In the genomic region with DNA sequence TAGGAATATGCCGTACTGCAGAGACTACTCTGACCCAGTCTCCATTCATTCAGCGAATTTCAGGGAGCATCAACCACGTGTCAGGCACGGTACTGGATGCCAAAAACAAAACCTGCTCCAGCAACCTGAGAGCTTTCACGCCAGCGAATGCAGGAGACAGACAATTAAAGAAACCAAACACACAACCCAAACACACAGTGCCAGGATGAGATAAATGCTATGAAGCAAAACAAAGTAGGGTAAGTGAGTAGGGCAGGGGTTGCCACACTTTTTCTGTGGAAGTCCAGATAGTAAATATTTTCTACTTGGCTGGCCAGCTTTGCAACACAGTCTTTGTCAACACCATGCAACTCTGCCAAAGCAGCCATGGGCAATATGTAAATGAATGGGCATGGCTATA, we compare ENCODE assay signal across 33 cellular contexts. TPM values are rescaled to one million over a fixed set of nuclear protein-coding genes. Genes with fewer than 3 reads are reported as not detected.
DNase-seq lines count a peak whose midpoint lies in the region; ATAC-seq and TF ChIP-seq lines count a peak whose summit lies in the region.
"Had no signal": no experiment of that assay in that cellular context is flagged by ENCODE, and none has a peak within 500 bp of the region (broad histone marks: within the 10 kb centered on the region; RNA-seq: fewer than 3 reads in every experiment).

No MANE protein-coding gene starts in this region.

- H3K27ac Mint-ChIP-seq in MCF 10A (ENCODE audit: low read depth, unreplicated experiment) (no peak overlapping the region), mesothelial cell of epicardium (no peak overlapping the region)
- H3K27ac Mint-ChIP-seq: activated CD4-positive, alpha-beta memory T cell treated with anti-CD3 and anti-CD28 coated beads, Interleukin-2, amount 10 ng/mL, durations not matched to agents 7 days and 5 days; activated naive CD4-positive, alpha-beta T cell treated with anti-CD3 and anti-CD28 coated beads, Interleukin-2, amount 10 ng/mL, durations not matched to agents 7 days and 5 days; activated T-helper 1 cell treated with anti-CD3 and anti-CD28 coated beads, Interleukin-12 subunit alpha, Interleukin-12 subunit beta, Interleukin-2, Interleukin-4 antibody, amounts not matched to agents 30 ng/mL and 10 ng/mL and 1 ng/mL, durations not matched to agents 14 hours and 24 hours and 36 hours; CD8-positive, alpha-beta memory T cell; immature natural killer cell; neural progenitor cell; stimulated activated naive CD8-positive, alpha-beta T cell treated with anti-CD3 and anti-CD28 coated beads, Interleukin-15, Interleukin-2, amounts not matched to agents 100 ng/mL and 50 ng/mL, for 24 hours had no signal

- H3K36me3 ChIP-seq in subcutaneous abdominal adipose tissue (ENCODE audit: control insufficient read depth in 5 of 5, insufficient read depth in 5 of 5, low read length in 5 of 5) = peaks cover 4 to 49% (median 37%) of the 10 kb centered on the region in 5 donors
- H3K36me3 ChIP-seq: BE2C, neural progenitor cell had no signal

- H3K9me3 ChIP-seq in subcutaneous abdominal adipose tissue (ENCODE audit: control insufficient read depth in 5 of 5, low read length in 5 of 5) = no peaks in the 10 kb centered on the region
- H3K9me3 ChIP-seq: BE2C, pancreas, Peyer's patch, spleen, tibial nerve had no signal

- intact Hi-C loops in MCF 10A (cut with micrococcal nuclease) = no loop called here

- peaks cover 2 to 69% (median 44%) of the 10 kb centered on the region in 5 donors for H3K4me1 ChIP-seq in subcutaneous abdominal adipose tissue (ENCODE audit: control insufficient read depth in 5 of 5, insufficient read depth in 5 of 5, low read length in 5 of 5)
- H3K4me1 ChIP-seq: BE2C, neural progenitor cell had no signal

- H3K27me3 Mint-ChIP-seq in MCF 10A (ENCODE audit: insufficient read depth, unreplicated experiment) (no peaks in the 10 kb centered on the region), mesothelial cell of epicardium (ENCODE audit: low read depth) (no peaks in the 10 kb centered on the region)
- H3K27me3 Mint-ChIP-seq: activated CD4-positive, alpha-beta memory T cell treated with anti-CD3 and anti-CD28 coated beads, Interleukin-2, amount 10 ng/mL, durations not matched to agents 7 days and 5 days; activated naive CD4-positive, alpha-beta T cell treated with anti-CD3 and anti-CD28 coated beads, Interleukin-2, amount 10 ng/mL, durations not matched to agents 7 days and 5 days; stimulated activated naive CD8-positive, alpha-beta T cell treated with anti-CD3 and anti-CD28 coated beads, Interleukin-15, Interleukin-2, amounts not matched to agents 100 ng/mL and 50 ng/mL, for 24 hours had no signal

- H3K36me3 Mint-ChIP-seq in MCF 10A (ENCODE audit: insufficient read depth, unreplicated experiment) (peaks cover 12% of the 10 kb centered on the region), mesothelial cell of epicardium (no peaks in the 10 kb centered on the region)
- H3K36me3 Mint-ChIP-seq: activated naive CD4-positive, alpha-beta T cell treated with anti-CD3 and anti-CD28 coated beads, Interleukin-2, amount 10 ng/mL, durations not matched to agents 7 days and 5 days; CD8-positive, alpha-beta memory T cell had no signal

- no peaks in the 10 kb centered on the region for H3K27me3 ChIP-seq in subcutaneous abdominal adipose tissue (ENCODE audit: control insufficient read depth in 5 of 5, insufficient read depth in 4 of 5, low read length in 5 of 5)
- H3K27me3 ChIP-seq: BE2C, neural progenitor cell, pancreas, Peyer's patch, tibial nerve had no signal

- H3K9me3 Mint-ChIP-seq in MCF 10A (ENCODE audit: unreplicated experiment) (no peaks in the 10 kb centered on the region), mesothelial cell of epicardium (peaks cover 3% of the 10 kb centered on the region)
- H3K9me3 Mint-ChIP-seq: brain had no signal

- CTCF ChIA-PET in MCF 10A (lab: Yijun Ruan, JAX) = interaction anchor here (1.1 to 1.7 kb wide), 3 partner anchors 23 to 562 kb away, joined by 3 to 6 read pairs (median 4); no protein-coding TSS in a partner anchor

- H3K4me1 Mint-ChIP-seq in MCF 10A (ENCODE audit: insufficient read depth, unreplicated experiment) (peaks cover 31% of the 10 kb centered on the region), mesothelial cell of epicardium (no peaks in the 10 kb centered on the region)
- H3K4me1 Mint-ChIP-seq: activated CD4-positive, alpha-beta memory T cell treated with anti-CD3 and anti-CD28 coated beads, Interleukin-2, amount 10 ng/mL, durations not matched to agents 7 days and 5 days; activated naive CD4-positive, alpha-beta T cell treated with anti-CD3 and anti-CD28 coated beads, Interleukin-2, amount 10 ng/mL, durations not matched to agents 7 days and 5 days; brain; neural progenitor cell had no signal

- ATAC-seq in HG03457 (IDR thresholded peaks at IDR 0.05; ENCODE audit: unreplicated experiment) = no peak
- ATAC-seq: GM12878, left colon had no signal

- no peak overlapping the region for H3K4me3 Mint-ChIP-seq in MCF 10A (ENCODE audit: unreplicated experiment)
- no peak overlapping the region for H3K4me3 Mint-ChIP-seq in mesothelial cell of epicardium
- H3K4me3 Mint-ChIP-seq: activated CD4-positive, alpha-beta memory T cell treated with anti-CD3 and anti-CD28 coated beads, Interleukin-2, amount 10 ng/mL, durations not matched to agents 7 days and 5 days; activated naive CD4-positive, alpha-beta T cell treated with anti-CD3 and anti-CD28 coated beads, Interleukin-2, amount 10 ng/mL, durations not matched to agents 7 days and 5 days; activated T-helper 1 cell treated with anti-CD3 and anti-CD28 coated beads, Interleukin-12 subunit alpha, Interleukin-12 subunit beta, Interleukin-2, Interleukin-4 antibody, amounts not matched to agents 30 ng/mL and 10 ng/mL and 1 ng/mL, durations not matched to agents 14 hours and 24 hours and 36 hours; brain; CD8-positive, alpha-beta memory T cell; immature natural killer cell; neural progenitor cell; stimulated activated naive CD8-positive, alpha-beta T cell treated with anti-CD3 and anti-CD28 coated beads, Interleukin-15, Interleukin-2, amounts not matched to agents 100 ng/mL and 50 ng/mL, for 24 hours had no signal

- peak overlapping the region; percentile 85 for H3K27ac ChIP-seq in subcutaneous abdominal adipose tissue (ENCODE audit: low read depth, low read length)
- H3K27ac ChIP-seq: KMS-11, neural progenitor cell, spleen had no signal

- in situ Hi-C loops in T47D (cut with HindIII; ENCODE audit: low pct_unique_long_range_greater_than_20kb, low sequenced_read_pairs) = no loop called here

- BruUV-seq in MCF 10A (replicated peaks; lab: Mats Ljungman, UMichigan) = no TSS peak

- H3K9ac ChIP-seq in subcutaneous abdominal adipose tissue (ENCODE audit: low read length in 5 of 5) = peak overlapping the region in 2 of 5 donors; percentile 14 to 83
- H3K9ac ChIP-seq: KMS-11, neural progenitor cell had no signal

- H3K4me3 ChIP-seq in epithelial cell of proximal tubule (ENCODE audit: low read depth, low read length) (no peak overlapping the region), subcutaneous abdominal adipose tissue (ENCODE audit: low read depth in 1 of 5, low read length in 5 of 5) (peak overlapping the region in 1 of 5 donors; percentile 25)
- H3K4me3 ChIP-seq: GM12878, neural progenitor cell, pancreas, Peyer's patch, spleen, tibial nerve had no signal

- POLR2A ChIA-PET in MCF 10A (lab: Yijun Ruan, JAX) = interaction anchor here (0.7 to 0.8 kb wide), 2 partner anchors 10 to 272 kb away, joined by 3 to 4 read pairs; a partner anchor contains a TSS

- DNase-seq in T47D (ENCODE audit: low read depth in 1 of 2, low spot score in 1 of 2) = peak; percentile 76 to 90
- DNase-seq in MCF 10A (ENCODE audit: unreplicated experiment) = no peak
- peak; percentile 50 for DNase-seq in NCI-H1092 treated with DMSO at 0.1 percent for 48 hours (lab: John Stamatoyannopoulos, UW)
- peak; percentile 62 for DNase-seq in epithelial cell of proximal tubule (ENCODE audit: low read depth)
- DNase-seq in A172 (ENCODE audit: low spot score) = no peak
- no peak for DNase-seq in mesothelial cell of epicardium (ENCODE audit: low spot score in 2 of 2, unreplicated experiment in 2 of 2)
- DNase-seq: ACHN; activated CD4-positive, alpha-beta memory T cell treated with anti-CD3 and anti-CD28 coated beads, Interleukin-2, amount 10 ng/mL, durations not matched to agents 7 days and 5 days; activated CD8-positive, alpha-beta memory T cell treated with anti-CD3 and anti-CD28 coated beads, Interleukin-2, amount 50 U/mL, for 4 hours; activated naive CD4-positive, alpha-beta T cell treated with anti-CD3 and anti-CD28 coated beads, Interleukin-2, amount 10 ng/mL, durations not matched to agents 7 days and 5 days; BE2C; CD8-positive, alpha-beta memory T cell; immature natural killer cell; left colon; mesendoderm; NCI-H1436 treated with DMSO at 0.1 percent for 48 hours; NCI-H2227 treated with DMSO at 0.1 percent for 48 hours; NCI-H748 treated with DMSO at 0.1 percent for 48 hours; pancreas; Peyer's patch; right cardiac atrium; SHP77 treated with DMSO at 0.1 percent for 48 hours; spleen; stimulated activated CD4-positive, alpha-beta T cell treated with anti-CD3 and anti-CD28 coated beads, Interleukin-2, amount 100 ng/mL, for 24 hours had no signal

- TF ChIP-seq CTCF in MCF 10A (IDR thresholded peaks at IDR 0.05; ENCODE audit: unreplicated experiment) (no peak), epithelial cell of proximal tubule (conservative IDR thresholded peaks at IDR 0.05; ENCODE audit: low read depth, low read length) (no peak), mesothelial cell of epicardium (IDR thresholded peaks at IDR 0.05; ENCODE audit: unreplicated experiment) (no peak)

RNA-seq across cellular contexts. Expression of a gene that starts 10.0 kb away (rescaled TPM):
- 4.9 and 5.3 TPM in 2 replicates for total RNA-seq in MCF 10A (2022)
- 6.5 and 10.1 TPM in 2 replicates for total RNA-seq in epithelial cell of proximal tubule
- total RNA-seq in A172 (2014; rRNA removed; shearing (Covaris generic)) = 4.4 and 5.5 TPM in 2 replicates
- 3.3 to 4.1 TPM (median 3.8 TPM) in 3 replicates for total RNA-seq in mesothelial cell of epicardium
- total RNA-seq: activated CD4-positive, alpha-beta memory T cell treated with anti-CD3 and anti-CD28 coated beads, Interleukin-2, amount 10 ng/mL, durations not matched to agents 7 days and 5 days had no signal

Comparison
In these comparisons a context has a peak if more than half of its experiments do, and no peak if none do; other contexts are left out.
1. DNase-seq: peak in T47D (2 of 2), NCI-H1092 treated with DMSO at 0.1 percent for 48 hours (single experiment) and epithelial cell of proximal tubule (single experiment); none in MCF 10A (single experiment), A172 (single experiment) and mesothelial cell of epicardium (0 of 2).